In genomic region chr3:2377281-2377680, GRCh38 we compare ENCODE assay signal across 10 cellular contexts.
"Had no signal": no experiment of that assay in that cellular context is flagged by ENCODE, and none has a peak within 500 bp of the region (broad histone marks: within the 10 kb centered on the region; RNA-seq: fewer than 3 reads in every experiment).

No MANE protein-coding gene starts in this region.

- H3K9me3 ChIP-seq: HAP-1 had no signal

- DNase-seq: GM23248, GOT3, H7, HFFc6, IMR-90, KG1 had no signal

- ATAC-seq: HCT116, K562 had no signal

- H3K9ac ChIP-seq: GM23248 had no signal

- H3K4me3 Mint-ChIP-seq: HFFc6 had no signal

- H3K4me1 ChIP-seq: HAP-1 had no signal

- H3K36me3 ChIP-seq: HAP-1 had no signal

- H3K4me3 ChIP-seq: GM23248, HAP-1, K562 had no signal

- FAIRE-seq: HTR-8/SVneo, K562 had no signal

- H2AFZ ChIP-seq: GM23248 had no signal

- H3K27ac ChIP-seq: GM23248 had no signal

- H3K27ac Mint-ChIP-seq: HFFc6 had no signal
